10 cellular contexts compared by ENCODE assay signal in genomic region chr9:94867842-94868312, GRCh38.
DNase-seq lines count a peak whose midpoint lies in the region; ATAC-seq and TF ChIP-seq lines count a peak whose summit lies in the region.
"Had no signal": no experiment of that assay in that cellular context is flagged by ENCODE, and none has a peak within 500 bp of the region (broad histone marks: within the 10 kb centered on the region; RNA-seq: fewer than 3 reads in every experiment).

No MANE protein-coding gene starts in this region.

- CTCF ChIA-PET in activated CD8-positive, alpha-beta T cell treated with anti-CD3 and anti-CD28 coated beads for 36 hours (lab: Charles Lee) = interaction anchor here (1.2 kb wide), 1 partner anchor 300 kb away, joined by 3 read pairs; no protein-coding TSS in a partner anchor

- no peaks in the 10 kb centered on the region for H3K9me3 ChIP-seq in SJSA1 (replicated peaks)

- no peak overlapping the region for H3K4me3 Mint-ChIP-seq in activated CD8-positive, alpha-beta T cell treated with anti-CD3 and anti-CD28 coated beads for 36 hours

- H3K4me1 Mint-ChIP-seq in activated CD8-positive, alpha-beta T cell treated with anti-CD3 and anti-CD28 coated beads for 36 hours (ENCODE audit: low read depth) = peaks cover 35% of the 10 kb centered on the region

- peak; percentile 97 for DNase-seq in EL
- peak; percentile 68 to 86 for DNase-seq in SJSA1 (ENCODE audit: low read depth in 1 of 2, low spot score in 2 of 2)
- DNase-seq in fibroblast of gingiva (ENCODE audit: low read depth) = peak; percentile 94
- peak; percentile 46 for DNase-seq in pulmonary artery endothelial cell (ENCODE audit: low read depth, low spot score)
- no peak for DNase-seq in NCI-H82 (lab: John Stamatoyannopoulos, UW)
- no peak for DNase-seq in activated CD8-positive, alpha-beta T cell treated with anti-CD3 and anti-CD28 coated beads for 36 hours
- no peak for DNase-seq in iPS-NIHi7 (ENCODE audit: extremely low spot score)
- no peak for DNase-seq in NCI-H1092 treated with DMSO at 0.1 percent for 48 hours (lab: John Stamatoyannopoulos, UW)
- DNase-seq: activated effector memory CD4-positive, alpha-beta T cell treated with anti-CD3 and anti-CD28 coated beads, Interleukin-2, amount 50 U/mL, for 16 hours; NCI-H1105 had no signal

- no peaks in the 10 kb centered on the region for H3K27me3 ChIP-seq in SJSA1 (replicated peaks)

- peaks cover 5% of the 10 kb centered on the region for H3K36me3 Mint-ChIP-seq in activated CD8-positive, alpha-beta T cell treated with anti-CD3 and anti-CD28 coated beads for 36 hours (ENCODE audit: low read depth)

- no peaks in the 10 kb centered on the region for H3K36me3 ChIP-seq in SJSA1

- no peak for ATAC-seq in activated CD8-positive, alpha-beta T cell treated with anti-CD3 and anti-CD28 coated beads for 36 hours

- H3K27ac Mint-ChIP-seq in activated CD8-positive, alpha-beta T cell treated with anti-CD3 and anti-CD28 coated beads for 36 hours = no peak overlapping the region

- no peak for TF ChIP-seq CTCF in activated CD8-positive, alpha-beta T cell treated with anti-CD3 and anti-CD28 coated beads for 36 hours (IDR thresholded peaks at IDR 0.05)

- peaks cover 77% of the 10 kb centered on the region for H3K4me1 ChIP-seq in SJSA1 (replicated peaks)

- H3K27ac ChIP-seq in SJSA1 = peak overlapping the region; percentile 93

- H3K9me3 Mint-ChIP-seq in activated CD8-positive, alpha-beta T cell treated with anti-CD3 and anti-CD28 coated beads for 36 hours = peaks cover 3% of the 10 kb centered on the region

- POLR2A ChIA-PET in activated CD8-positive, alpha-beta T cell treated with anti-CD3 and anti-CD28 coated beads for 36 hours (lab: Charles Lee) = interaction anchor here (1.6 kb wide), 1 partner anchor 11 kb away, joined by 4 read pairs; no protein-coding TSS in a partner anchor

- intact Hi-C loops in activated CD8-positive, alpha-beta T cell treated with anti-CD3 and anti-CD28 coated beads for 36 hours (cut with micrococcal nuclease) = no loop called here

- H3K4me3 ChIP-seq in SJSA1 = no peak overlapping the region

- H3K27me3 Mint-ChIP-seq in activated CD8-positive, alpha-beta T cell treated with anti-CD3 and anti-CD28 coated beads for 36 hours = no peaks in the 10 kb centered on the region

Comparison
In these comparisons a context has a peak if more than half of its experiments do, and no peak if none do; other contexts are left out.
1. DNase-seq: peak in EL (single experiment), SJSA1 (2 of 2), fibroblast of gingiva (single experiment) and pulmonary artery endothelial cell (single experiment); none in NCI-H82 (single experiment), activated CD8-positive, alpha-beta T cell treated with anti-CD3 and anti-CD28 coated beads for 36 hours (single experiment), iPS-NIHi7 (single experiment) and NCI-H1092 treated with DMSO at 0.1 percent for 48 hours (single experiment).